Comparison of ENCODE assay signal across 1 cellular context in genomic region chr15:81002254-81003022, GRCh38.
TF ChIP-seq lines count a peak whose summit lies in the region.

No MANE protein-coding gene starts in this region.

TF ChIP-seq in HepG2, 621 proteins besides CTCF, POLR2A, EP300 and RAD21 (continued from another document):
- TF ChIP-seq HBP1 (CRISPR knock-in tag; IDR thresholded peaks at IDR 0.05; ENCODE audit: low read depth) (no peak), AGO2 (optimal IDR thresholded peaks at IDR 0.05; ENCODE audit: low read depth, low read length) (peak; percentile 71), HOXA3 (CRISPR knock-in tag; IDR thresholded peaks at IDR 0.05) (peak; percentile 51)
- TF ChIP-seq, protein P1, sequence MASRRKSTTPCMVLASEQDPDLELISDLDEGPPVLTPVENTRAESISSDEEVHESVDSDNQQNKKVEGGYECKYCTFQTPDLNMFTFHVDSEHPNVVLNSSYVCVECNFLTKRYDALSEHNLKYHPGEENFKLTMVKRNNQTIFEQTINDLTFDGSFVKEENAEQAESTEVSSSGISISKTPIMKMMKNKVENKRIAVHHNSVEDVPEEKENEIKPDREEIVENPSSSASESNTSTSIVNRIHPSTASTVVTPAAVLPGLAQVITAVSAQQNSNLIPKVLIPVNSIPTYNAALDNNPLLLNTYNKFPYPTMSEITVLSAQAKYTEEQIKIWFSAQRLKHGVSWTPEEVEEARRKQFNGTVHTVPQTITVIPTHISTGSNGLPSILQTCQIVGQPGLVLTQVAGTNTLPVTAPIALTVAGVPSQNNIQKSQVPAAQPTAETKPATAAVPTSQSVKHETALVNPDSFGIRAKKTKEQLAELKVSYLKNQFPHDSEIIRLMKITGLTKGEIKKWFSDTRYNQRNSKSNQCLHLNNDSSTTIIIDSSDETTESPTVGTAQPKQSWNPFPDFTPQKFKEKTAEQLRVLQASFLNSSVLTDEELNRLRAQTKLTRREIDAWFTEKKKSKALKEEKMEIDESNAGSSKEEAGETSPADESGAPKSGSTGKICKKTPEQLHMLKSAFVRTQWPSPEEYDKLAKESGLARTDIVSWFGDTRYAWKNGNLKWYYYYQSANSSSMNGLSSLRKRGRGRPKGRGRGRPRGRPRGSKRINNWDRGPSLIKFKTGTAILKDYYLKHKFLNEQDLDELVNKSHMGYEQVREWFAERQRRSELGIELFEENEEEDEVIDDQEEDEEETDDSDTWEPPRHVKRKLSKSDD (CRISPR knock-in tag; IDR thresholded peaks at IDR 0.05; ENCODE audit: low read depth), result peak; percentile 61; the same call in 1 of the 2 replicates
- TF ChIP-seq, protein P2, sequence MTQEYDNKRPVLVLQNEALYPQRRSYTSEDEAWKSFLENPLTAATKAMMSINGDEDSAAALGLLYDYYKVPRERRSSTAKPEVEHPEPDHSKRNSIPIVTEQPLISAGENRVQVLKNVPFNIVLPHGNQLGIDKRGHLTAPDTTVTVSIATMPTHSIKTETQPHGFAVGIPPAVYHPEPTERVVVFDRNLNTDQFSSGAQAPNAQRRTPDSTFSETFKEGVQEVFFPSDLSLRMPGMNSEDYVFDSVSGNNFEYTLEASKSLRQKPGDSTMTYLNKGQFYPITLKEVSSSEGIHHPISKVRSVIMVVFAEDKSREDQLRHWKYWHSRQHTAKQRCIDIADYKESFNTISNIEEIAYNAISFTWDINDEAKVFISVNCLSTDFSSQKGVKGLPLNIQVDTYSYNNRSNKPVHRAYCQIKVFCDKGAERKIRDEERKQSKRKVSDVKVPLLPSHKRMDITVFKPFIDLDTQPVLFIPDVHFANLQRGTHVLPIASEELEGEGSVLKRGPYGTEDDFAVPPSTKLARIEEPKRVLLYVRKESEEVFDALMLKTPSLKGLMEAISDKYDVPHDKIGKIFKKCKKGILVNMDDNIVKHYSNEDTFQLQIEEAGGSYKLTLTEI (CRISPR knock-in tag; conservative IDR thresholded peaks at IDR 0.05), result no peak
